In the genomic region with DNA sequence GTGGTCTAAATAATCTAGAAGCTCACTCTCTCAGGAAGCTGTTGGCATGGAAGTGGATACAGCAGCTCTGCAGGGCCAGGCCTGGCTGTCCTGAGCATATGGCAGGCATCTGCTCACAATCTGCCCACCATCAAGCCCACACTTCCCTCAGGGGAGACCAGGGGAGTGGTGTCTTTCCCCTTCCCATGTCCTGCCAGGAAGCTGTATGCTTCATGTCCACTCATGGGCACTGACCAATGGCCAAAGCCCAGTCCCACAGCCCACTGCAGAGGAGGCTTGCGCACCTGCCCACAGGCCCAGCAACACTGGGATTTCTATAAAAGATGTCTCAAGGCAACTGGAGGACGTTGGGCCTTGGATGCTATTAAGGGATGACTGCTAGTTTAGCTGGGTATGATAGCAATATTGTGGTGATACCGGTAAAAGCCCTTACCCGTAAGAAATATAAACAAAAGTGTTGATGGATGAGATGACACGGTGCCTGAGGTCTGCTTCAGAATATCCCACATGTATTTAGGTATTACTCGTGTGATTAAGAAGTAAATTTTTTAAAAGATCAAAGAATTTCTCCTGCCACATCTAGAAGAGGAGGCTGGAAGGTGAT, we compare ENCODE assay signal across 17 cellular contexts.
A peak's percentile ranks its signal among the peaks of the same experiment; 100 is the strongest.
DNase-seq lines count a peak whose midpoint lies in the region; ATAC-seq and TF ChIP-seq lines count a peak whose summit lies in the region.
"Had no signal": no experiment of that assay in that cellular context is flagged by ENCODE, and none has a peak within 500 bp of the region (broad histone marks: within the 10 kb centered on the region; RNA-seq: fewer than 3 reads in every experiment).

No MANE protein-coding gene starts in this region.

- CTCF ChIA-PET in mammary epithelial cell (lab: Charles Lee; ENCODE audit: low non-redundant PET) = no interaction called here

- H3K4me2 ChIP-seq in mammary epithelial cell (ENCODE audit: insufficient read depth, low read depth, low read length) = no peak overlapping the region
- no peak overlapping the region for H3K4me2 ChIP-seq in mesendoderm (ENCODE audit: low read length)
- H3K4me2 ChIP-seq: PC-9 had no signal

- H3K9ac ChIP-seq in mammary epithelial cell (ENCODE audit: insufficient read depth, low read length) (no peak overlapping the region), mesendoderm (ENCODE audit: low read length) (no peak overlapping the region)

- TF ChIP-seq POLR2A in breast epithelium (IDR thresholded peaks at IDR 0.05) = no peak
- no peak for TF ChIP-seq POLR2A in spleen (IDR thresholded peaks at IDR 0.05)

- WGBS in mammary epithelial cell (ENCODE audit: low coverage, missing lambda C conversion rate) = 68% methylated on average over 6 of the region's 6 CpGs
- WGBS in mesendoderm (ENCODE audit: extremely low coverage, insufficient coverage, low lambda C conversion rate) = no CpG with 5 or more reads among the region's 6 CpGs
- WGBS in spleen, 5 donors = 80 to 94% (median 90%) methylated on average over 5 to 6 of the region's 6 CpGs

- no TSS peak for BruUV-seq in mammary epithelial cell (replicated peaks; lab: Mats Ljungman, UMichigan)

- no peak overlapping the region for H3K23ac ChIP-seq in mesendoderm (ENCODE audit: low read length)

- H3K27ac ChIP-seq in breast epithelium (no peak overlapping the region), mammary epithelial cell (ENCODE audit: insufficient read depth, low read depth, low read length) (no peak overlapping the region), WERI-Rb-1 (no peak overlapping the region), mesendoderm (ENCODE audit: low read depth, low read length) (no peak overlapping the region), spleen (no peak overlapping the region)
- H3K27ac ChIP-seq: PC-9 had no signal

- TF ChIP-seq CTCF in breast epithelium (IDR thresholded peaks at IDR 0.05) (no peak), mammary epithelial cell (conservative IDR thresholded peaks at IDR 0.05 in 1 of 2, IDR thresholded peaks at IDR 0.05 in 1 of 2; ENCODE audit: extremely low read depth in 1 of 2, insufficient read depth in 1 of 2, low read depth in 1 of 2, low read length in 2 of 2) (no peak), WERI-Rb-1 (IDR thresholded peaks at IDR 0.05; ENCODE audit: low read depth, low read length) (no peak), spleen (IDR thresholded peaks at IDR 0.05 in 8 of 11, conservative IDR thresholded peaks at IDR 0.05 in 3 of 11) (no peak)

- H3K9me3 ChIP-seq in breast epithelium (peaks cover 22 to 23% of the 10 kb centered on the region in 2 donors), mammary epithelial cell (replicated peaks; ENCODE audit: insufficient read depth, low read length) (peaks cover 35% of the 10 kb centered on the region), WERI-Rb-1 (ENCODE audit: severe bottlenecking) (peaks cover 23% of the 10 kb centered on the region), spleen (peaks cover 0 to 30% (median 26%) of the 10 kb centered on the region in 8 donors)

- H2BK120ac ChIP-seq in mesendoderm (ENCODE audit: low read depth, low read length) = no peak overlapping the region

- H2AK5ac ChIP-seq in mesendoderm (ENCODE audit: low read length) = peak overlapping the region; percentile 36

- H3K56ac ChIP-seq in mesendoderm (ENCODE audit: low read length) = no peak overlapping the region

- H4K5ac ChIP-seq in mesendoderm (ENCODE audit: low read length) = no peak overlapping the region

- H3K4me1 ChIP-seq in breast epithelium (peaks cover 10 to 12% of the 10 kb centered on the region in 2 donors), mammary epithelial cell (ENCODE audit: insufficient read depth, low read length) (peaks cover 3% of the 10 kb centered on the region), mesendoderm (ENCODE audit: control insufficient read depth, low read depth, low read length) (peaks cover 7% of the 10 kb centered on the region), spleen (peaks cover 3 to 39% (median 25%) of the 10 kb centered on the region in 6 donors)

- H2BK15ac ChIP-seq in mesendoderm (replicated peaks; ENCODE audit: low read depth) = no peak overlapping the region

- intact Hi-C loops in breast epithelium (cut with DNase I; ENCODE audit: low total_unique reads) = no loop called here
- intact Hi-C loops in mammary epithelial cell (cut with micrococcal nuclease) = no loop called here
- intact Hi-C loops in spleen (cut with DNase I; ENCODE audit: low total_unique reads) = no loop called here

- H3K36me3 ChIP-seq in breast epithelium (no peaks in the 10 kb centered on the region), mammary epithelial cell (ENCODE audit: insufficient read depth, low read length) (no peaks in the 10 kb centered on the region), WERI-Rb-1 (no peaks in the 10 kb centered on the region), mesendoderm (ENCODE audit: control insufficient read depth, insufficient read depth, low read length) (no peaks in the 10 kb centered on the region), spleen (no peaks in the 10 kb centered on the region)

- H3K4me3 ChIP-seq in breast epithelium (no peak overlapping the region), mammary epithelial cell (replicated peaks in 1 of 3; ENCODE audit: insufficient read depth in 1 of 3, low read depth in 2 of 3, low read length in 3 of 3) (no peak overlapping the region), WERI-Rb-1 (ENCODE audit: low read depth, low read length) (no peak overlapping the region), mesendoderm (ENCODE audit: low read length) (no peak overlapping the region), spleen (no peak overlapping the region)
- H3K4me3 ChIP-seq: PC-9 had no signal

- H4K20me1 ChIP-seq in mammary epithelial cell (ENCODE audit: insufficient read depth, low read length) = no peaks in the 10 kb centered on the region

- in situ Hi-C loops in mammary epithelial cell (cut with MboI; ENCODE audit: low sequenced_read_pairs in 2 of 2) = no loop called here

- no peaks in the 10 kb centered on the region for H3K79me1 ChIP-seq in mesendoderm (ENCODE audit: low read length)

- no peak overlapping the region for H2AFZ ChIP-seq in mammary epithelial cell (ENCODE audit: low read depth, low read length)
- H2AFZ ChIP-seq: PC-9 had no signal

- H3K27me3 ChIP-seq in breast epithelium = no peaks in the 10 kb centered on the region
- H3K27me3 ChIP-seq in mammary epithelial cell (ENCODE audit: insufficient read depth, low read length) = no peaks in the 10 kb centered on the region
- no peaks in the 10 kb centered on the region for H3K27me3 ChIP-seq in WERI-Rb-1 (ENCODE audit: insufficient read depth, low read depth, severe bottlenecking)
- no peaks in the 10 kb centered on the region for H3K27me3 ChIP-seq in mesendoderm (ENCODE audit: insufficient read depth, low read length, poor library complexity)
- H3K27me3 ChIP-seq in spleen (replicated peaks in 1 of 7) = peaks cover 0 to 9% (median 0%) of the 10 kb centered on the region in 7 donors

- H3K4ac ChIP-seq in mesendoderm (ENCODE audit: low read depth, low read length) = no peak overlapping the region

- H3K18ac ChIP-seq in mesendoderm (ENCODE audit: low read length) = no peak overlapping the region

- dilution Hi-C loops in mammary epithelial cell (cut with HindIII; ENCODE audit: low sequenced_read_pairs) = no loop called here

- no peak overlapping the region for H4K8ac ChIP-seq in mesendoderm (ENCODE audit: low read depth, low read length)

- H2BK5ac ChIP-seq in mesendoderm (ENCODE audit: low read length) = no peak overlapping the region

- DNase-seq in breast epithelium (ENCODE audit: low spot score in 2 of 2) = peak; percentile 5 to 6
- DNase-seq in mammary epithelial cell = no peak
- DNase-seq in WERI-Rb-1 = peak; percentile 2
- no peak for DNase-seq in mesendoderm
- DNase-seq in spleen = peak; percentile 13
- DNase-seq: CD4-positive, alpha-beta memory T cell; DND-41; GDM1; HCEC 1CT; Karpas-422; NCI-H1105 treated with DMSO at 0.1 percent for 48 hours; NCI-H187 treated with DMSO at 0.1 percent for 48 hours; NCI-H2171; NCI-H774; PC-9 had no signal

- ATAC-seq in HG03520 (IDR thresholded peaks at IDR 0.05; ENCODE audit: unreplicated experiment) (no peak), GM21717 (IDR thresholded peaks at IDR 0.05; ENCODE audit: unreplicated experiment) (no peak)

- H3K79me2 ChIP-seq in mammary epithelial cell (ENCODE audit: insufficient read depth, low read length) (no peaks in the 10 kb centered on the region), mesendoderm (ENCODE audit: control insufficient read depth, insufficient read depth, low read length) (no peaks in the 10 kb centered on the region)

Comparison
In these comparisons a context has a peak if more than half of its experiments do, and no peak if none do; other contexts are left out.
1. DNase-seq: peak in breast epithelium (2 of 2), WERI-Rb-1 (single experiment) and spleen (single experiment); none in mammary epithelial cell (single experiment) and mesendoderm (single experiment).